Comparison of ENCODE assay signal across 1 cellular context in genomic region chr13:27383104-27383921, GRCh38.
A peak's percentile ranks its signal among the peaks of the same experiment; 100 is the strongest.
TF ChIP-seq lines count a peak whose summit lies in the region.

No MANE protein-coding gene starts in this region.

TF ChIP-seq in HepG2, 621 proteins besides CTCF, POLR2A, EP300 and RAD21 (continued from another document and continues in another):
- TF ChIP-seq YEATS4 (CRISPR knock-in tag; IDR thresholded peaks at IDR 0.05; ENCODE audit: borderline replicate concordance) (no peak), ZNF557 (CRISPR knock-in tag; IDR thresholded peaks at IDR 0.05) (no peak), ZBTB43 (CRISPR knock-in tag; conservative IDR thresholded peaks at IDR 0.05) (peak; percentile 51; the same call in 1 of the 2 replicates), TFAP4 (IDR thresholded peaks at IDR 0.05; ENCODE audit: borderline replicate concordance, low read depth) (peak; percentile 33; the same call in 1 of the 2 replicates), HOMEZ (CRISPR knock-in tag; IDR thresholded peaks at IDR 0.05; ENCODE audit: low read depth) (0 out of 2 replicates have a peak, but pooled peaks have one; percentile 40), TOE1 (CRISPR knock-in tag; IDR thresholded peaks at IDR 0.05) (no peak), ZNF83 (CRISPR knock-in tag; IDR thresholded peaks at IDR 0.05; ENCODE audit: borderline replicate concordance) (no peak), ZFAT (CRISPR knock-in tag; conservative IDR thresholded peaks at IDR 0.05) (no peak), SPEN (CRISPR knock-in tag; IDR thresholded peaks at IDR 0.05; ENCODE audit: low read depth) (no peak; the same call in 1 of the 2 replicates), ZNF432 (CRISPR knock-in tag; IDR thresholded peaks at IDR 0.05; ENCODE audit: borderline replicate concordance) (no peak), ZNF253 (CRISPR knock-in tag; IDR thresholded peaks at IDR 0.05; ENCODE audit: borderline replicate concordance) (no peak), ZBTB39 (CRISPR knock-in tag; IDR thresholded peaks at IDR 0.05) (no peak), ZNF564 (CRISPR knock-in tag; IDR thresholded peaks at IDR 0.05) (no peak), CBX2 (IDR thresholded peaks at IDR 0.05; ENCODE audit: low read depth, low read length) (no peak), CBX2 (CRISPR knock-in tag; IDR thresholded peaks at IDR 0.05; ENCODE audit: low read depth) (no peak), TFDP1 (CRISPR knock-in tag; IDR thresholded peaks at IDR 0.05; ENCODE audit: borderline replicate concordance) (peak; percentile 69; the same call in 1 of the 2 replicates), ZNF12 (CRISPR knock-in tag; IDR thresholded peaks at IDR 0.05) (no peak), MBD4 (IDR thresholded peaks at IDR 0.05; ENCODE audit: borderline replicate concordance, low read length) (no peak), ZNF121 (CRISPR knock-in tag; IDR thresholded peaks at IDR 0.05) (peak; percentile 100), ZNF276 (CRISPR knock-in tag; IDR thresholded peaks at IDR 0.05; ENCODE audit: low read depth) (no peak), AHR (CRISPR knock-in tag; IDR thresholded peaks at IDR 0.05) (no peak), ZNF225 (CRISPR knock-in tag; IDR thresholded peaks at IDR 0.05) (peak; percentile 69; the same call in 1 of the 2 replicates), ZNF468 (CRISPR knock-in tag; IDR thresholded peaks at IDR 0.05) (no peak), ZNF652 (CRISPR knock-in tag; IDR thresholded peaks at IDR 0.05; ENCODE audit: borderline replicate concordance, low read depth) (no peak), LRRFIP1 (CRISPR knock-in tag; conservative IDR thresholded peaks at IDR 0.05) (no peak), FOXO4 (CRISPR knock-in tag; conservative IDR thresholded peaks at IDR 0.05) (0 out of 2 replicates have a peak, but pooled peaks have one; percentile 27), KIAA2018 (CRISPR knock-in tag; IDR thresholded peaks at IDR 0.05; ENCODE audit: borderline replicate concordance) (no peak)
